In the genomic region with DNA sequence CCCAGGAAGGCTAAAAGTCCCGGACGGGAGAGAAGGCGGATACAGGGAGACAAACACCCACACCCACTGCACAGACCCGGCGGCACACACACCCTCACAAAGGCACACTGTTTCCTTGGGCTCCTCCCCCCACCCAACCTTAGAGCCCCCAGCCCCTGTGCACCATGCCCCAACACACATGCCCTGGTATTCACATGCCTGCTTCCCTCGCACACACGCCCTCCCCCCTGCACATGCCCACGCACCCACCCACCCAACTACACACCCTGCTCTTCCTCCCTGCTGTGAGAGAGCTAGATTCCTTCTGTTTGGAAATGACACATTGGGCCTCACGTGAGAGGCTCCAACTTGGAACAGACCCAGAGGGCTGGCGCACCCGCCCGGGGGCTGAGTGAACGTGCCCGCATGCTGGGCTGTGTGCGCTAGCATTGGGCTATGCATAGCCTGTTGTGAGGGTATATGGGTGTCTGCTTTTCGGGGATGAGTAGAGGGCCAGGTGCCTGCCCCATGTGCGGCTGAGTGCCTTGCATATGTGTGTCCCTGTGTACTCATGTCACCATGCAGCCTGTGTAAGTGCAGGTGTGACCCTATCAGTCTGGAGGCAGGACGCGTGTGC, we compare ENCODE assay signal across 1 cellular context.
TF ChIP-seq lines count a peak whose summit lies in the region.

No MANE protein-coding gene starts in this region.

TF ChIP-seq in H1, 55 proteins besides CTCF, POLR2A, EP300 and RAD21 (continued from another document):
- TF ChIP-seq CHD7 (IDR thresholded peaks at IDR 0.05; ENCODE audit: insufficient replicate concordance, low read length) = no peak
- TF ChIP-seq KDM1A (IDR thresholded peaks at IDR 0.05; ENCODE audit: borderline replicate concordance, low read length) = no peak
- TF ChIP-seq RFX5 (IDR thresholded peaks at IDR 0.05; ENCODE audit: borderline replicate concordance, low read depth, low read length) = no peak
- no peak for TF ChIP-seq EGR1 (IDR thresholded peaks at IDR 0.05; ENCODE audit: borderline replicate concordance, low read depth, low read length)
- TF ChIP-seq CHD2 (IDR thresholded peaks at IDR 0.05; ENCODE audit: low read length) = no peak
- TF ChIP-seq KDM5A (IDR thresholded peaks at IDR 0.05; ENCODE audit: low read length) = no peak
- TF ChIP-seq NANOG (IDR thresholded peaks at IDR 0.05; ENCODE audit: insufficient read depth, low read depth, low read length, poor library complexity, severe bottlenecking) = no peak
- no peak for TF ChIP-seq SUZ12 (IDR thresholded peaks at IDR 0.05; ENCODE audit: low read length)
- TF ChIP-seq FOSL1 (IDR thresholded peaks at IDR 0.05; ENCODE audit: insufficient read depth, low read depth, low read length) = no peak
- TF ChIP-seq POLR2AphosphoS5 (IDR thresholded peaks at IDR 0.05; ENCODE audit: low read depth, low read length) = no peak
- no peak for TF ChIP-seq TAF7 (optimal IDR thresholded peaks at IDR 0.05; ENCODE audit: borderline replicate concordance, low read depth, low read length)
- no peak for TF ChIP-seq MAFK (IDR thresholded peaks at IDR 0.05; ENCODE audit: low read depth, low read length)
- no peak for TF ChIP-seq ATF3 (IDR thresholded peaks at IDR 0.05; ENCODE audit: insufficient read depth, low read depth, low read length)
- TF ChIP-seq, protein P1, sequence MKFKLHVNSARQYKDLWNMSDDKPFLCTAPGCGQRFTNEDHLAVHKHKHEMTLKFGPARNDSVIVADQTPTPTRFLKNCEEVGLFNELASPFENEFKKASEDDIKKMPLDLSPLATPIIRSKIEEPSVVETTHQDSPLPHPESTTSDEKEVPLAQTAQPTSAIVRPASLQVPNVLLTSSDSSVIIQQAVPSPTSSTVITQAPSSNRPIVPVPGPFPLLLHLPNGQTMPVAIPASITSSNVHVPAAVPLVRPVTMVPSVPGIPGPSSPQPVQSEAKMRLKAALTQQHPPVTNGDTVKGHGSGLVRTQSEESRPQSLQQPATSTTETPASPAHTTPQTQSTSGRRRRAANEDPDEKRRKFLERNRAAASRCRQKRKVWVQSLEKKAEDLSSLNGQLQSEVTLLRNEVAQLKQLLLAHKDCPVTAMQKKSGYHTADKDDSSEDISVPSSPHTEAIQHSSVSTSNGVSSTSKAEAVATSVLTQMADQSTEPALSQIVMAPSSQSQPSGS (IDR thresholded peaks at IDR 0.05; ENCODE audit: low read length) = no peak
